In genomic region chr16:19605701-19606100, GRCh38 we compare ENCODE assay signal across 25 cellular contexts.
"Had no signal": no experiment of that assay in that cellular context is flagged by ENCODE, and none has a peak within 500 bp of the region (broad histone marks: within the 10 kb centered on the region; RNA-seq: fewer than 3 reads in every experiment).

No MANE protein-coding gene starts in this region.

- H3K27ac ChIP-seq: brain microvascular endothelial cell, cardiac muscle cell, KMS-11 had no signal

- ATAC-seq: activated CD8-positive, alpha-beta memory T cell treated with anti-CD3 and anti-CD28 coated beads, Interleukin-2, amount 10 ng/mL, durations not matched to agents 7 days and 5 days; activated naive CD8-positive, alpha-beta T cell treated with anti-CD3 and anti-CD28 coated beads, Interleukin-2, amount 50 U/mL, for 24 hours; T-helper 17 cell had no signal

- H3K36me3 ChIP-seq: cardiac muscle cell had no signal

- H3K4me2 ChIP-seq: KMS-11 had no signal

- DNase-seq: activated B cell treated with CpG ODN at 0.5 μM for 24 hours; activated CD4-positive, alpha-beta T cell treated with anti-CD3 and anti-CD28 coated beads for 1 hour; activated CD4-positive, alpha-beta T cell treated with anti-CD3 and anti-CD28 coated beads, Interleukin-2, amount 10 ng/mL, durations not matched to agents 24 days and 14 days; activated CD4-positive, alpha-beta T cell treated with anti-CD3 and anti-CD28 coated beads, Interleukin-2, amount 50 U/mL, for 48 hours; activated CD8-positive, alpha-beta memory T cell treated with anti-CD3 and anti-CD28 coated beads, Interleukin-2, amount 10 ng/mL, durations not matched to agents 7 days and 5 days; activated effector memory CD4-positive, alpha-beta T cell treated with Interleukin-2 at 50 U/mL for 16 hours; activated naive CD4-positive, alpha-beta T cell; activated naive CD8-positive, alpha-beta T cell treated with anti-CD3 and anti-CD28 coated beads, Interleukin-2, amount 50 U/mL, for 24 hours; activated T-cell treated with anti-CD3 and anti-CD28 coated beads, Interleukin-2, amount 50 U/mL, for 24 hours; amniotic stem cell; brain microvascular endothelial cell; NCI-H1092; NCI-H1417; NCI-H1930; NCI-H2107; NCI-H2171 treated with DMSO at 0.1 percent for 48 hours; NCI-H226; NCI-H526; NCI-H82; OCI-M1; SIG-M5; T-helper 17 cell; T-helper 9 cell had no signal

- H3K27me3 ChIP-seq: brain microvascular endothelial cell, cardiac muscle cell had no signal

- H3K4me3 ChIP-seq: cardiac muscle cell had no signal

- H3K9ac ChIP-seq: KMS-11 had no signal
